Comparison of ENCODE assay signal across 8 cellular contexts in genomic region chr5:118987988-118988945, GRCh38. TPM values are rescaled to one million over a fixed set of nuclear protein-coding genes. Genes with fewer than 3 reads are reported as not detected.
A peak's percentile ranks its signal among the peaks of the same experiment; 100 is the strongest.
DNase-seq lines count a peak whose midpoint lies in the region; ATAC-seq and TF ChIP-seq lines count a peak whose summit lies in the region.

DTWD2 (minus strand) TSS chr5:118988547; CDS start chr5:118988511, 36 bp downstream.

- peak; percentile 91 for ATAC-seq in CD8-positive, alpha-beta T cell
- ATAC-seq in GM19438 (IDR thresholded peaks at IDR 0.05; ENCODE audit: low read depth, unreplicated experiment) (peak; percentile 93), HG03571 (IDR thresholded peaks at IDR 0.05; ENCODE audit: unreplicated experiment) (peak; percentile 98)

- H3K36me3 Mint-ChIP-seq in CD8-positive, alpha-beta T cell: no peaks in the 10 kb centered on the region

- intact Hi-C loops in CD8-positive, alpha-beta T cell (cut with DNase I, micrococcal nuclease): loop anchor here (1.0 to 5.0 kb wide), 10 partner anchors 82 to 1469 kb away; partner anchors contain the start of genes DMXL1 (in 1 of the 2) and HSD17B4 (in 1 of the 2)
- intact Hi-C loops in dorsolateral prefrontal cortex (cut with DNase I): loop anchor here (1.0 to 10.0 kb wide), 8 partner anchors 82 to 757 kb away; partner anchors contain the start of gene DMXL1 (in 1 of the 2)
- intact Hi-C loops in lower leg skin (cut with DNase I; ENCODE audit: low total_unique reads): loop anchor here (5.0 kb wide), 1 partner anchor 424 kb away; no protein-coding TSS in a partner anchor

- H3K9me3 ChIP-seq in CD8-positive, alpha-beta T cell (ENCODE audit: low read length): no peaks in the 10 kb centered on the region

- peak within 1 kb of the TSS; percentile 86 for H3K4me3 Mint-ChIP-seq in CD8-positive, alpha-beta T cell

- 3 to 4% methylated on average over 29 to 48 of the region's 79 CpGs for WGBS in lower leg skin, 2 donors

- CTCF ChIA-PET in CD8-positive, alpha-beta T cell (lab: Charles Lee): interaction anchor here (0.7 to 4.7 kb wide), 51 partner anchors 9 to 758 kb away, joined by 3 to 82 read pairs (median 4); partner anchors contain the start of genes DMXL1 and HSD17B4

- peak; percentile 99 for TF ChIP-seq CTCF in CD8-positive, alpha-beta T cell (IDR thresholded peaks at IDR 0.05)
- peak; percentile 56 to 100 (median 92) for TF ChIP-seq CTCF in dorsolateral prefrontal cortex (IDR thresholded peaks at IDR 0.05 in 54 of 56, conservative IDR thresholded peaks at IDR 0.05 in 2 of 56; ENCODE audit: low read depth in 1 of 56, partially characterized antibody in 56 of 56)
- peak in 1 of 3 donors; percentile 58 for TF ChIP-seq CTCF in lower leg skin (IDR thresholded peaks at IDR 0.05)

- peak within 1 kb of the TSS; percentile 85 for H3K27ac Mint-ChIP-seq in CD8-positive, alpha-beta T cell

- POLR2A ChIA-PET in CD8-positive, alpha-beta T cell (lab: Charles Lee): interaction anchor here (1.0 to 1.8 kb wide), 8 partner anchors 36 to 473 kb away, joined by 3 to 17 read pairs (median 4); partner anchors contain the start of gene DMXL1

- H3K27ac ChIP-seq in CD8-positive, alpha-beta T cell (ENCODE audit: low read depth, low read length): peak within 1 kb of the TSS; percentile 55
- peak within 1 kb of the TSS; percentile 85 to 100 (median 95) for H3K27ac ChIP-seq in dorsolateral prefrontal cortex

- H3K4me3 ChIP-seq in CD8-positive, alpha-beta T cell (ENCODE audit: low read depth, low read length): peak within 1 kb of the TSS; percentile 77
- H3K4me3 ChIP-seq in dorsolateral prefrontal cortex: peak within 1 kb of the TSS; percentile 59 to 94 (median 81)
- peak within 1 kb of the TSS; percentile 72 for H3K4me3 ChIP-seq in lower leg skin (ENCODE audit: low read depth, poor library complexity, severe bottlenecking)

- H3K9me3 Mint-ChIP-seq in CD8-positive, alpha-beta T cell: no peaks in the 10 kb centered on the region

- peaks cover 11% of the 10 kb centered on the region for H3K4me1 ChIP-seq in CD8-positive, alpha-beta T cell (ENCODE audit: insufficient read depth, low read length)

- H3K27me3 Mint-ChIP-seq in CD8-positive, alpha-beta T cell (ENCODE audit: low read depth): no peaks in the 10 kb centered on the region

- no peak for TF ChIP-seq POLR2A in lower leg skin (IDR thresholded peaks at IDR 0.05)

- H3K36me3 ChIP-seq in CD8-positive, alpha-beta T cell (ENCODE audit: insufficient read depth, low read length): no peaks in the 10 kb centered on the region

- peak; percentile 86 to 96 (median 88) for DNase-seq in CD8-positive, alpha-beta T cell
- DNase-seq in NCI-H748 treated with DMSO at 0.1 percent for 48 hours (lab: John Stamatoyannopoulos, UW) (peak; percentile 89), dorsolateral prefrontal cortex (peak; percentile 85 to 96 (median 93)), lower leg skin (ENCODE audit: low spot score in 2 of 2) (peak; percentile 86 to 97)
- DNase-seq in activated CD4-positive, alpha-beta T cell treated with anti-CD3 and anti-CD28 coated beads, Interleukin-2, amount 50 U/mL, for 48 hours: peak; percentile 92 to 94
- DNase-seq in stimulated activated CD4-positive, alpha-beta T cell treated with anti-CD3 and anti-CD28 coated beads, Interleukin-4, amount 100 ng/mL, for 4 hours: peak; percentile 89 to 92

- no peaks in the 10 kb centered on the region for H3K27me3 ChIP-seq in CD8-positive, alpha-beta T cell (ENCODE audit: insufficient read depth, low read length)
- H3K27me3 ChIP-seq in dorsolateral prefrontal cortex: no peaks in the 10 kb centered on the region

- peaks cover 16% of the 10 kb centered on the region for H3K4me1 Mint-ChIP-seq in CD8-positive, alpha-beta T cell (ENCODE audit: low read depth)

RNA-seq across cellular contexts. Expression of gene DTWD2, which starts in this region (rescaled TPM):
- 1 to 10 TPM; 1.6 to 1.9 TPM for total RNA-seq in CD8-positive, alpha-beta T cell
- total RNA-seq in dorsolateral prefrontal cortex (10 to 100 TPM in 43 of 120 experiments, 1 to 10 TPM in 77; 5.6 to 15.5 (median 9.1) TPM), lower leg skin (10 to 100 TPM in 2 of 4 donors, 1 to 10 TPM in 2; 4.8 to 15.6 (median 9.4) TPM)

Comparison
In these comparisons a context has a peak if more than half of its experiments do, and no peak if none do; other contexts are left out.
1. Peak in every context shown above with its lines: DNase-seq, ATAC-seq, H3K4me3 ChIP-seq and H3K27ac ChIP-seq.